In genomic region chr15:91787198-91787597, GRCh38 we compare ENCODE assay signal across 18 cellular contexts.
"Had no signal": no experiment of that assay in that cellular context is flagged by ENCODE, and none has a peak within 500 bp of the region (broad histone marks: within the 10 kb centered on the region; RNA-seq: fewer than 3 reads in every experiment).

No MANE protein-coding gene starts in this region.

- H3K27me3 ChIP-seq: gastrocnemius medialis, heart left ventricle, right atrium auricular region had no signal

- H3K9me3 Mint-ChIP-seq: activated naive CD4-positive, alpha-beta T cell treated with anti-CD3 and anti-CD28 coated beads for 36 hours; activated naive CD8-positive, alpha-beta T cell treated with anti-CD3 and anti-CD28 coated beads, Interleukin-2, amount 50 U/mL, for 24 hours; activated T-helper 2 cell treated with anti-CD3 and anti-CD28 coated beads, Interferon-gamma antibody, Interleukin-2, Interleukin-4, amounts not matched to agents 10 μg/mL and 5 μg/mL and 100 μg/mL, durations not matched to agents 14 hours and 24 hours and 36 hours; stimulated activated memory B cell treated with anti-CD40 and anti-IgM and Interleukin-4, amounts not matched to agents 10 μg/mL and 1 μg/mL and 100 μg/mL, for 72 hours had no signal

- H3K27ac Mint-ChIP-seq: activated CD8-positive, alpha-beta memory T cell treated with anti-CD3 and anti-CD28 coated beads, Interleukin-2, amount 10 ng/mL, durations not matched to agents 7 days and 5 days; activated naive CD4-positive, alpha-beta T cell treated with anti-CD3 and anti-CD28 coated beads for 36 hours; activated naive CD8-positive, alpha-beta T cell treated with anti-CD3 and anti-CD28 coated beads, Interleukin-2, amount 50 U/mL, for 24 hours; activated T-helper 2 cell treated with anti-CD3 and anti-CD28 coated beads, Interferon-gamma antibody, Interleukin-2, Interleukin-4, amounts not matched to agents 10 μg/mL and 5 μg/mL and 100 μg/mL, durations not matched to agents 14 hours and 24 hours and 36 hours; progenitor cell of endocrine pancreas; stimulated activated memory B cell treated with anti-CD40 and anti-IgM and Interleukin-4, amounts not matched to agents 10 μg/mL and 1 μg/mL and 100 μg/mL, for 72 hours had no signal

- H3K27ac ChIP-seq: gastrocnemius medialis, heart left ventricle, right atrium auricular region had no signal

- H3K27me3 Mint-ChIP-seq: stimulated activated memory B cell treated with anti-CD40 and anti-IgM and Interleukin-4, amounts not matched to agents 10 μg/mL and 1 μg/mL and 100 μg/mL, for 72 hours had no signal

- DNase-seq: activated CD4-positive, alpha-beta T cell treated with anti-CD3 and anti-CD28 coated beads, Interleukin-2, amount 50 U/mL, for 4 hours; activated CD4-positive, CD25-positive, alpha-beta regulatory T cell treated with anti-CD3 and anti-CD28 coated beads, Interleukin-2, amount 50 U/mL, for 72 hours; activated CD8-positive, alpha-beta memory T cell treated with anti-CD3 and anti-CD28 coated beads, Interleukin-2, amount 10 ng/mL, durations not matched to agents 7 days and 5 days; activated naive CD4-positive, alpha-beta T cell treated with anti-CD3 and anti-CD28 coated beads for 36 hours; activated naive CD8-positive, alpha-beta T cell treated with anti-CD3 and anti-CD28 coated beads, Interleukin-2, amount 50 U/mL, for 24 hours; activated T-cell treated with anti-CD3 and anti-CD28 coated beads, Interleukin-2, amount 50 U/mL, for 1 hour; aorta; cortex of kidney; effector CD8-positive, alpha-beta T cell; gastrocnemius medialis; heart left ventricle; left cardiac atrium; midbrain; stimulated activated CD4-positive, alpha-beta T cell treated with anti-CD3 and anti-CD28 coated beads, Interleukin-2, amount 100 ng/mL, for 48 hours had no signal

- H3K36me3 ChIP-seq: gastrocnemius medialis, heart left ventricle, right atrium auricular region had no signal

- H3K4me3 Mint-ChIP-seq: activated CD8-positive, alpha-beta memory T cell treated with anti-CD3 and anti-CD28 coated beads, Interleukin-2, amount 10 ng/mL, durations not matched to agents 7 days and 5 days; activated naive CD4-positive, alpha-beta T cell treated with anti-CD3 and anti-CD28 coated beads for 36 hours; activated naive CD8-positive, alpha-beta T cell treated with anti-CD3 and anti-CD28 coated beads, Interleukin-2, amount 50 U/mL, for 24 hours; stimulated activated memory B cell treated with anti-CD40 and anti-IgM and Interleukin-4, amounts not matched to agents 10 μg/mL and 1 μg/mL and 100 μg/mL, for 72 hours had no signal

- H3K4me1 Mint-ChIP-seq: activated CD8-positive, alpha-beta memory T cell treated with anti-CD3 and anti-CD28 coated beads, Interleukin-2, amount 10 ng/mL, durations not matched to agents 7 days and 5 days; activated naive CD8-positive, alpha-beta T cell treated with anti-CD3 and anti-CD28 coated beads, Interleukin-2, amount 50 U/mL, for 24 hours; stimulated activated memory B cell treated with anti-CD40 and anti-IgM and Interleukin-4, amounts not matched to agents 10 μg/mL and 1 μg/mL and 100 μg/mL, for 72 hours had no signal

- H3K9me3 ChIP-seq: gastrocnemius medialis, heart left ventricle, right atrium auricular region had no signal

- H3K36me3 Mint-ChIP-seq: activated CD8-positive, alpha-beta memory T cell treated with anti-CD3 and anti-CD28 coated beads, Interleukin-2, amount 10 ng/mL, durations not matched to agents 7 days and 5 days; stimulated activated memory B cell treated with anti-CD40 and anti-IgM and Interleukin-4, amounts not matched to agents 10 μg/mL and 1 μg/mL and 100 μg/mL, for 72 hours had no signal

- H3K4me3 ChIP-seq: gastrocnemius medialis, heart left ventricle, right atrium auricular region had no signal
